Comparison of ENCODE assay signal across 7 cellular contexts in genomic region chr6:30915591-30915946, GRCh38. TPM values are rescaled to one million over a fixed set of nuclear protein-coding genes. Genes with fewer than 3 reads are reported as not detected.
DNase-seq lines count a peak whose midpoint lies in the region; ATAC-seq and TF ChIP-seq lines count a peak whose summit lies in the region.

No MANE protein-coding gene starts in this region.

- H3K36me3 Mint-ChIP-seq in IgD-negative memory B cell: peaks cover 4% of the 10 kb centered on the region
- H3K36me3 Mint-ChIP-seq in central memory CD8-positive, alpha-beta T cell (ENCODE audit: insufficient read depth): peaks cover 26% of the 10 kb centered on the region

- no peak overlapping the region for H2AFZ ChIP-seq in DND-41 (ENCODE audit: low read depth, low read length)

- H3K9me3 ChIP-seq in DND-41 (ENCODE audit: insufficient read depth, low read length, severe bottlenecking): no peaks in the 10 kb centered on the region

- TF ChIP-seq CTCF in DND-41 (IDR thresholded peaks at IDR 0.05; ENCODE audit: borderline replicate concordance, extremely low read depth, low read length, poor library complexity, severe bottlenecking): peak; percentile 77

- peak overlapping the region; percentile 81 for H3K27ac ChIP-seq in DND-41 (ENCODE audit: low read length)

- peak overlapping the region in 1 of 2 experiments; percentile 76; a peak in 2 of 4 replicates for H3K4me3 ChIP-seq in DND-41 (ENCODE audit: low read depth in 1 of 2, low read length in 2 of 2)

- no peaks in the 10 kb centered on the region for H3K27me3 ChIP-seq in DND-41 (ENCODE audit: insufficient read depth, low read length, poor library complexity)

- peak overlapping the region; percentile 4 to 59 (median 31) for H3K27ac Mint-ChIP-seq in IgD-negative memory B cell
- peak overlapping the region; percentile 25 for H3K27ac Mint-ChIP-seq in central memory CD8-positive, alpha-beta T cell (ENCODE audit: low read depth)

- ATAC-seq in DND-41 (ENCODE audit: insufficient read depth, low read depth) (peak; percentile 43; the same call in 2 of the 3 replicates), HG03025 (IDR thresholded peaks at IDR 0.05; ENCODE audit: low FRiP score, unreplicated experiment) (no peak)
- no peak for ATAC-seq in central memory CD8-positive, alpha-beta T cell (replicated peaks; ENCODE audit: extremely low read depth, poor library complexity, severe bottlenecking)

- no peaks in the 10 kb centered on the region for H4K20me1 ChIP-seq in DND-41 (ENCODE audit: insufficient read depth, low read length)

- H3K9ac ChIP-seq in DND-41 (ENCODE audit: low read depth, low read length): peak overlapping the region; percentile 82

- peaks cover 34% of the 10 kb centered on the region for H3K79me2 ChIP-seq in DND-41 (ENCODE audit: insufficient read depth, low read length)

- H3K36me3 ChIP-seq in DND-41 (ENCODE audit: insufficient read depth, low read length): peaks cover 75% of the 10 kb centered on the region

- peak overlapping the region; percentile 90 for H3K4me2 ChIP-seq in DND-41 (ENCODE audit: insufficient read depth, low read length)

- H3K4me3 Mint-ChIP-seq in IgD-negative memory B cell: peak overlapping the region; percentile 75 to 96 (median 94)
- H3K4me3 Mint-ChIP-seq in central memory CD8-positive, alpha-beta T cell: peak overlapping the region; percentile 88

- peaks cover 9 to 14% (median 11%) of the 10 kb centered on the region in 3 donors for H3K4me1 Mint-ChIP-seq in IgD-negative memory B cell
- H3K4me1 Mint-ChIP-seq in central memory CD8-positive, alpha-beta T cell: peaks cover 35% of the 10 kb centered on the region

- no peaks in the 10 kb centered on the region for H3K27me3 Mint-ChIP-seq in IgD-negative memory B cell
- no peaks in the 10 kb centered on the region for H3K27me3 Mint-ChIP-seq in central memory CD8-positive, alpha-beta T cell

- H3K4me1 ChIP-seq in DND-41 (ENCODE audit: insufficient read depth, low read length): peaks cover 42% of the 10 kb centered on the region

- H3K9me3 Mint-ChIP-seq in IgD-negative memory B cell: no peaks in the 10 kb centered on the region
- H3K9me3 Mint-ChIP-seq in central memory CD8-positive, alpha-beta T cell: no peaks in the 10 kb centered on the region

- DNase-seq in DND-41 (no peak), RKO (ENCODE audit: low spot score) (peak; percentile 75), kidney glomerular epithelial cell (lab: John Stamatoyannopoulos, UW) (peak; percentile 71), stromal cell of bone marrow (ENCODE audit: low read depth) (peak; percentile 64)
- no peak for DNase-seq in central memory CD8-positive, alpha-beta T cell (ENCODE audit: low spot score in 2 of 2)

RNA-seq across cellular contexts. Expression of gene VARS2, which starts 1.5 kb away (rescaled TPM):
- polyA plus RNA-seq in IgD-negative memory B cell: 26.0 TPM

RNA-seq across cellular contexts. Expression of gene GTF2H4, which starts 7.6 kb away (rescaled TPM):
- polyA plus RNA-seq in IgD-negative memory B cell: 8.4 TPM

RNA-seq across cellular contexts. Expression of gene SFTA2, which starts 16.4 kb away (rescaled TPM):
- 0.60 TPM for polyA plus RNA-seq in IgD-negative memory B cell

RNA-seq across cellular contexts. Expression of gene MUCL3, which starts 25.2 kb away (rescaled TPM):
- not detected for polyA plus RNA-seq in IgD-negative memory B cell

RNA-seq across cellular contexts. Expression of gene DDR1, which starts 31.2 kb away (rescaled TPM):
- polyA plus RNA-seq in IgD-negative memory B cell: 4.6 TPM

Comparison
In these comparisons a context has a peak if more than half of its experiments do, and no peak if none do; other contexts are left out.
1. DNase-seq: peak in RKO (single experiment), kidney glomerular epithelial cell (single experiment) and stromal cell of bone marrow (single experiment); none in DND-41 (single experiment) and central memory CD8-positive, alpha-beta T cell (0 of 2).